ENCODE assay signal across 8 cellular contexts in genomic region chr16:66511615-66512500, GRCh38. TPM values are rescaled to one million over a fixed set of nuclear protein-coding genes. Genes with fewer than 3 reads are reported as not detected.
DNase-seq lines count a peak whose midpoint lies in the region; ATAC-seq, FAIRE-seq and TF ChIP-seq lines count a peak whose summit lies in the region.

No MANE protein-coding gene starts in this region.

- no peak overlapping the region for H3K9ac ChIP-seq in HepG2 (ENCODE audit: insufficient read depth, low read depth, low read length)

- intact Hi-C loops in HepG2 (cut with micrococcal nuclease; ENCODE audit: unreplicated experiment), result no loop called here

- CTCF ChIA-PET in HepG2 (lab: Yijun Ruan, JAX; ENCODE audit: low intra/inter-chr PET ratio, low total read pairs), result no interaction called here

- H3K27ac ChIP-seq in ACC112 (ENCODE audit: low read depth, low read length) (peak overlapping the region; percentile 86), caudate nucleus (ENCODE audit: low read depth, low read length) (peak overlapping the region; percentile 38), HepG2 (ENCODE audit: extremely low read length, insufficient read depth, low read length) (peak overlapping the region; percentile 46)

- in situ Hi-C loops in HepG2 (cut with HindIII; ENCODE audit: extremely low pct_ligation_motif_present, low pct_unique_long_range_greater_than_20kb), result no loop called here
- in situ Hi-C loops in HAP-1 (cut with MboI; ENCODE audit: low sequenced_read_pairs), result no loop called here

- BruUV-seq in HepG2 (replicated peaks; lab: Mats Ljungman, UMichigan), result no TSS peak

- H4K20me1 ChIP-seq in HepG2 (ENCODE audit: insufficient read depth, low read length), result no peaks in the 10 kb centered on the region

- TF ChIP-seq RAD21 in HepG2 (CRISPR knock-in tag; IDR thresholded peaks at IDR 0.05), result no peak

- no peak for TF ChIP-seq POLR2A in HepG2 (IDR thresholded peaks at IDR 0.05; ENCODE audit: insufficient read depth in 1 of 2, low read depth in 2 of 2, low read length in 2 of 2)

- no peaks in the 10 kb centered on the region for H3K9me3 ChIP-seq in HepG2 (ENCODE audit: low read length)
- H3K9me3 ChIP-seq in HAP-1, result no peaks in the 10 kb centered on the region

- DNase-seq in LHCN-M2 (ENCODE audit: low read depth) (peak; percentile 75), caudate nucleus (lab: John Stamatoyannopoulos, UW) (peak in 1 of 61 donors; percentile 25), HepG2 (ENCODE audit: low spot score) (no peak), HAP-1 (ENCODE audit: low spot score in 2 of 2) (no peak), COR-L47 (lab: John Stamatoyannopoulos, UW) (no peak)

- no peaks in the 10 kb centered on the region for H3K36me3 ChIP-seq in ACC112 (ENCODE audit: insufficient read depth, low read length)
- H3K36me3 ChIP-seq in HepG2 (replicated peaks in 1 of 2; ENCODE audit: control insufficient read depth in 1 of 2, insufficient read depth in 2 of 2, low read length in 2 of 2), result peaks cover 3 to 5% of the 10 kb centered on the region in 2 experiments; a peak in 4 of 5 replicates
- 0 out of 2 replicates have a peak, but pooled peaks cover 6% of the 10 kb centered on the region for H3K36me3 ChIP-seq in HAP-1 (replicated peaks)

- ATAC-seq in HepG2 (no peak), HG03460 (IDR thresholded peaks at IDR 0.05; ENCODE audit: unreplicated experiment) (no peak), HG03135 (IDR thresholded peaks at IDR 0.05; ENCODE audit: unreplicated experiment) (no peak)

- H2AFZ ChIP-seq in ACC112 (ENCODE audit: low read length, unreplicated experiment) (no peak overlapping the region), HepG2 (ENCODE audit: low read length) (no peak overlapping the region)

- peak overlapping the region; percentile 47; the same call in 1 of the 2 replicates for H3K4me3 ChIP-seq in ACC112 (ENCODE audit: low read depth, low read length)
- no peak overlapping the region for H3K4me3 ChIP-seq in HepG2 (replicated peaks in 1 of 3; ENCODE audit: insufficient read depth in 1 of 3, low read depth in 2 of 3, low read length in 3 of 3)
- no peak overlapping the region for H3K4me3 ChIP-seq in HAP-1

- 97% methylated on average over 13 of the region's 13 CpGs for WGBS in HepG2 (ENCODE audit: low lambda C conversion rate)

- H3K79me2 ChIP-seq in ACC112 (ENCODE audit: control insufficient read depth, insufficient read depth, low read length, unreplicated experiment) (no peaks in the 10 kb centered on the region), HepG2 (ENCODE audit: insufficient read depth, low read length) (no peaks in the 10 kb centered on the region)

- POLR2A ChIA-PET in HepG2 (lab: Yijun Ruan, JAX), result interaction anchor here (1.2 to 2.2 kb wide), 4 partner anchors 10 to 78 kb away, joined by 3 to 10 read pairs (median 6); partner anchors contain the start of genes CKLF and TK2

- peak; percentile 12 for FAIRE-seq in HepG2 (lab: Jason Lieb, UNC)

- peak; percentile 38; the same call in 1 of the 2 replicates for TF ChIP-seq CTCF in HepG2 (CRISPR knock-in tag; IDR thresholded peaks at IDR 0.05)

- TF ChIP-seq EP300 in HepG2 (IDR thresholded peaks at IDR 0.05; ENCODE audit: low read depth in 2 of 2, low read length in 2 of 2), result no peak
- no peak for TF ChIP-seq EP300 in HepG2 (CRISPR knock-in tag; IDR thresholded peaks at IDR 0.05; ENCODE audit: borderline replicate concordance)

- peaks cover 60% of the 10 kb centered on the region for H3K4me1 ChIP-seq in ACC112 (ENCODE audit: control insufficient read depth, insufficient read depth, low read length, unreplicated experiment)
- H3K4me1 ChIP-seq in HepG2 (ENCODE audit: insufficient read depth, low read length), result peaks cover 49% of the 10 kb centered on the region
- H3K4me1 ChIP-seq in HAP-1, result peaks cover 7% of the 10 kb centered on the region

- H3K4me2 ChIP-seq in HepG2 (ENCODE audit: low read depth, low read length), result no peak overlapping the region

- H3K27me3 ChIP-seq in ACC112 (ENCODE audit: insufficient read depth, low read length), result no peaks in the 10 kb centered on the region
- H3K27me3 ChIP-seq in HepG2 (ENCODE audit: control insufficient read depth in 1 of 2, insufficient read depth in 2 of 2, low read length in 2 of 2), result no peaks in the 10 kb centered on the region
- no peaks in the 10 kb centered on the region for H3K27me3 ChIP-seq in HAP-1 (ENCODE audit: low read depth)

RNA-seq across cellular contexts. Expression of gene TK2, which starts 38.1 kb away (rescaled TPM):
- total RNA-seq in LHCN-M2 (2014; rRNA removed) (38.2 and 40.6 TPM in 2 replicates), HepG2 (2016; rRNA removed; fragmentation: Illumina TruSeq; extraction: Trizol) (18.7 and 19.0 TPM in 2 replicates)
- polyA plus RNA-seq in LHCN-M2 (2012), result 24.9 TPM
- 6.7 and 7.1 TPM in 2 replicates for total RNA-seq in HepG2 (2016; cell fraction: cytosol; rRNA removed; fragmentation: Illumina TruSeq; extraction: Trizol; ENCODE audit: low read depth)
- 18.5 and 19.5 TPM in 2 replicates for total RNA-seq in HepG2 (2016; cell fraction: insoluble cytoplasmic fraction; rRNA removed; fragmentation: Illumina TruSeq; extraction: Trizol)
- total RNA-seq in HepG2 (2016; cell fraction: membrane; rRNA removed; fragmentation: Illumina TruSeq; extraction: Trizol), result 12.7 and 13.2 TPM in 2 replicates
- 24.4 and 27.5 TPM in 2 replicates for total RNA-seq in HepG2 (2016; cell fraction: nucleus; rRNA removed; fragmentation: Illumina TruSeq; extraction: Trizol)
- 21.0 and 30.8 TPM in 2 replicates for polyA plus RNA-seq in HepG2 (2011; rRNA removed)
- 10.3 and 11.7 TPM in 2 replicates for polyA plus RNA-seq in HepG2 (2011; cell fraction: cytosol; rRNA removed)
- 74.0 and 103 TPM in 2 replicates for polyA plus RNA-seq in HepG2 (2011; cell fraction: nucleus; rRNA removed)
- polyA plus RNA-seq in HepG2 (2012), result 12.9 and 15.4 TPM in 2 replicates
- 3.7 and 4.7 TPM in 2 replicates for polyA plus RNA-seq in HepG2 (2016; cell fraction: cytosol; fragmentation: Illumina TruSeq; extraction: Trizol; ENCODE audit: low read depth)
- 15.5 and 18.0 TPM in 2 replicates for polyA plus RNA-seq in HepG2 (2016; cell fraction: insoluble cytoplasmic fraction; fragmentation: Illumina TruSeq; extraction: Trizol; ENCODE audit: low read depth)
- polyA plus RNA-seq in HepG2 (2016; cell fraction: membrane; fragmentation: Illumina TruSeq; extraction: Trizol; ENCODE audit: low read depth), result 7.7 and 9.3 TPM in 2 replicates
- 34.2 and 36.3 TPM in 2 replicates for polyA plus RNA-seq in HepG2 (2016; cell fraction: nucleus; fragmentation: Illumina TruSeq; extraction: Trizol; ENCODE audit: insufficient read depth, low read depth)
- 27.6 and 35.2 TPM in 2 replicates for polyA minus RNA-seq in HepG2 (2011; rRNA and poly(A)+ RNA removed; ENCODE audit: low replicate concordance)
- polyA minus RNA-seq in HepG2 (2011; cell fraction: cytosol; rRNA and poly(A)+ RNA removed), result 6.0 and 6.2 TPM in 2 replicates
- 23.8 and 26.7 TPM in 2 replicates for polyA minus RNA-seq in HepG2 (2011; cell fraction: nucleus; rRNA and poly(A)+ RNA removed)

RNA-seq across cellular contexts. Expression of gene CKLF, which starts 40.5 kb away (rescaled TPM):
- 84.8 and 111 TPM in 2 replicates for total RNA-seq in LHCN-M2 (2014; rRNA removed)
- polyA plus RNA-seq in LHCN-M2 (2012), result 137 TPM
- 83.0 and 120 TPM in 2 replicates for total RNA-seq in HepG2 (2016; rRNA removed; fragmentation: Illumina TruSeq; extraction: Trizol)
- 262 and 384 TPM in 2 replicates for total RNA-seq in HepG2 (2016; cell fraction: cytosol; rRNA removed; fragmentation: Illumina TruSeq; extraction: Trizol; ENCODE audit: low read depth)
- 80.2 and 129 TPM in 2 replicates for total RNA-seq in HepG2 (2016; cell fraction: insoluble cytoplasmic fraction; rRNA removed; fragmentation: Illumina TruSeq; extraction: Trizol)
- total RNA-seq in HepG2 (2016; cell fraction: membrane; rRNA removed; fragmentation: Illumina TruSeq; extraction: Trizol), result 165 and 224 TPM in 2 replicates
- 56.6 and 61.7 TPM in 2 replicates for total RNA-seq in HepG2 (2016; cell fraction: nucleus; rRNA removed; fragmentation: Illumina TruSeq; extraction: Trizol)
- polyA plus RNA-seq in HepG2 (2011; rRNA removed), result 152 and 167 TPM in 2 replicates
- polyA plus RNA-seq in HepG2 (2011; cell fraction: cytosol; rRNA removed), result 201 and 220 TPM in 2 replicates
- polyA plus RNA-seq in HepG2 (2011; cell fraction: nucleus; rRNA removed), result 45.6 and 74.1 TPM in 2 replicates
- polyA plus RNA-seq in HepG2 (2012), result 78.5 and 108 TPM in 2 replicates
- polyA plus RNA-seq in HepG2 (2016; cell fraction: cytosol; fragmentation: Illumina TruSeq; extraction: Trizol; ENCODE audit: low read depth), result 345 and 456 TPM in 2 replicates
- 86.2 and 89.6 TPM in 2 replicates for polyA plus RNA-seq in HepG2 (2016; cell fraction: insoluble cytoplasmic fraction; fragmentation: Illumina TruSeq; extraction: Trizol; ENCODE audit: low read depth)
- polyA plus RNA-seq in HepG2 (2016; cell fraction: membrane; fragmentation: Illumina TruSeq; extraction: Trizol; ENCODE audit: low read depth), result 169 and 229 TPM in 2 replicates
- 90.2 and 116 TPM in 2 replicates for polyA plus RNA-seq in HepG2 (2016; cell fraction: nucleus; fragmentation: Illumina TruSeq; extraction: Trizol; ENCODE audit: insufficient read depth, low read depth)
- 41.9 and 49.9 TPM in 2 replicates for polyA minus RNA-seq in HepG2 (2011; rRNA and poly(A)+ RNA removed; ENCODE audit: low replicate concordance)
- polyA minus RNA-seq in HepG2 (2011; cell fraction: cytosol; rRNA and poly(A)+ RNA removed), result 32.4 and 34.8 TPM in 2 replicates
- 23.4 and 35.9 TPM in 2 replicates for polyA minus RNA-seq in HepG2 (2011; cell fraction: nucleus; rRNA and poly(A)+ RNA removed)

RNA-seq across cellular contexts. Expression of gene CMTM1, which starts 54.4 kb away (rescaled TPM):
- 3.7 and 4.3 TPM in 2 replicates for total RNA-seq in LHCN-M2 (2014; rRNA removed)
- 2.2 TPM for polyA plus RNA-seq in LHCN-M2 (2012)
- total RNA-seq in HepG2 (2016; rRNA removed; fragmentation: Illumina TruSeq; extraction: Trizol), result 1.7 and 1.9 TPM in 2 replicates
- 0.30 TPM in 1 of 2 replicates, not detected in the other for total RNA-seq in HepG2 (2016; cell fraction: cytosol; rRNA removed; fragmentation: Illumina TruSeq; extraction: Trizol; ENCODE audit: low read depth)
- total RNA-seq in HepG2 (2016; cell fraction: insoluble cytoplasmic fraction; rRNA removed; fragmentation: Illumina TruSeq; extraction: Trizol), result 2.0 TPM in 2 replicates
- total RNA-seq in HepG2 (2016; cell fraction: membrane; rRNA removed; fragmentation: Illumina TruSeq; extraction: Trizol), result 0.77 and 0.93 TPM in 2 replicates
- 1.3 and 1.6 TPM in 2 replicates for total RNA-seq in HepG2 (2016; cell fraction: nucleus; rRNA removed; fragmentation: Illumina TruSeq; extraction: Trizol)
- polyA plus RNA-seq in HepG2 (2011; rRNA removed), result 2.9 and 3.0 TPM in 2 replicates
- 2.0 and 3.6 TPM in 2 replicates for polyA plus RNA-seq in HepG2 (2011; cell fraction: cytosol; rRNA removed)
- 3.5 and 4.0 TPM in 2 replicates for polyA plus RNA-seq in HepG2 (2011; cell fraction: nucleus; rRNA removed)
- 2.3 and 2.4 TPM in 2 replicates for polyA plus RNA-seq in HepG2 (2012)
- polyA plus RNA-seq in HepG2 (2016; cell fraction: cytosol; fragmentation: Illumina TruSeq; extraction: Trizol; ENCODE audit: low read depth), result 0.19 TPM in 1 of 2 replicates, not detected in the other
- polyA plus RNA-seq in HepG2 (2016; cell fraction: insoluble cytoplasmic fraction; fragmentation: Illumina TruSeq; extraction: Trizol; ENCODE audit: low read depth), result 1.5 and 2.0 TPM in 2 replicates
- 0.64 and 0.72 TPM in 2 replicates for polyA plus RNA-seq in HepG2 (2016; cell fraction: membrane; fragmentation: Illumina TruSeq; extraction: Trizol; ENCODE audit: low read depth)
- 2.1 TPM in 2 replicates for polyA plus RNA-seq in HepG2 (2016; cell fraction: nucleus; fragmentation: Illumina TruSeq; extraction: Trizol; ENCODE audit: insufficient read depth, low read depth)
- 2.2 and 5.1 TPM in 2 replicates for polyA minus RNA-seq in HepG2 (2011; rRNA and poly(A)+ RNA removed; ENCODE audit: low replicate concordance)
- 2.7 and 3.4 TPM in 2 replicates for polyA minus RNA-seq in HepG2 (2011; cell fraction: cytosol; rRNA and poly(A)+ RNA removed)
- 3.2 and 6.3 TPM in 2 replicates for polyA minus RNA-seq in HepG2 (2011; cell fraction: nucleus; rRNA and poly(A)+ RNA removed)
